In genomic region chr18:23689031-23689615, GRCh38 we compare ENCODE assay signal across 8 cellular contexts. TPM values are rescaled to one million over a fixed set of nuclear protein-coding genes. Genes with fewer than 3 reads are reported as not detected.
DNase-seq lines count a peak whose midpoint lies in the region; ATAC-seq and TF ChIP-seq lines count a peak whose summit lies in the region.

LAMA3 (plus strand) TSS chr18:23689453; CDS start chr18:23689684, 231 bp downstream.

- no peaks in the 10 kb centered on the region for H3K36me3 ChIP-seq in lung (ENCODE audit: control insufficient read depth in 2 of 2, insufficient read depth in 2 of 2, low read length in 2 of 2)

- H3K27ac ChIP-seq in lung (ENCODE audit: low read depth in 1 of 2, low read length in 1 of 2): peak within 1 kb of the TSS in 1 of 2 donors; percentile 63

- peak; percentile 45 for DNase-seq in M059J (ENCODE audit: low read depth)
- peak; percentile 35 for DNase-seq in activated CD4-positive, CD25-positive, alpha-beta regulatory T cell treated with anti-CD3 and anti-CD28 coated beads, Interleukin-2, amount 50 U/mL, for 72 hours
- DNase-seq in ecto neural progenitor cell (ENCODE audit: low spot score): peak; percentile 45
- DNase-seq in lung (ENCODE audit: low spot score): peak; percentile 73
- peak; percentile 29 for DNase-seq in stimulated activated naive CD8-positive, alpha-beta T cell treated with anti-CD3 and anti-CD28 coated beads, Interleukin-15, Interleukin-2, amounts not matched to agents 100 U/mL and 50 U/mL, for 24 hours
- no peak for DNase-seq in occipital lobe (lab: John Stamatoyannopoulos, UW)
- no peak for DNase-seq in foreskin melanocyte

- H3K9me3 ChIP-seq in lung (ENCODE audit: control insufficient read depth in 2 of 2, insufficient read depth in 1 of 2, low read length in 1 of 2): peaks cover 0 to 3% of the 10 kb centered on the region in 2 donors

- H3K4me3 ChIP-seq in lung: peak within 1 kb of the TSS; percentile 50

- TF ChIP-seq CTCF in GM12872 (IDR thresholded peaks at IDR 0.05; ENCODE audit: insufficient read depth, low read depth, low read length) (peak; percentile 24; the same call in 1 of the 3 replicates), lung (IDR thresholded peaks at IDR 0.05; ENCODE audit: control extremely low read depth, extremely low read depth) (no peak)

- peak; percentile 89 for ATAC-seq in lung (ENCODE audit: insufficient read depth, low FRiP score)
- ATAC-seq in stimulated activated naive CD8-positive, alpha-beta T cell treated with anti-CD3 and anti-CD28 coated beads, Interleukin-15, Interleukin-2, amounts not matched to agents 100 U/mL and 50 U/mL, for 24 hours: peak; percentile 68

- H3K4me1 ChIP-seq in lung (ENCODE audit: control insufficient read depth in 2 of 2, insufficient read depth in 2 of 2, low read length in 2 of 2): no peaks in the 10 kb centered on the region

- H3K27me3 ChIP-seq in lung (ENCODE audit: control insufficient read depth, insufficient read depth): no peaks in the 10 kb centered on the region

- WGBS in lung, 2 donors: 1% methylated on average over 45 of the region's 45 CpGs

RNA-seq across cellular contexts. Expression of gene LAMA3, which starts in this region (rescaled TPM):
- 1.8 and 2.4 TPM in 2 replicates for total RNA-seq in M059J (2014; rRNA removed; shearing (Covaris generic))
- total RNA-seq in lung: 100 to 1,000 TPM in 1 of 2 donors, 10 to 100 TPM in 1; 81.0 to 110 TPM
- polyA plus RNA-seq in lung: 10 to 100 TPM; 14.1 to 22.8 TPM
- 1.4 TPM for total RNA-seq in occipital lobe

Comparison
In these comparisons a context has a peak if more than half of its experiments do, and no peak if none do; other contexts are left out.
1. RNA of gene LAMA3 (total RNA-seq): 81.0 to 110 TPM in lung; 1.8 to 2.4 TPM in M059J and 1.4 TPM in occipital lobe (single experiment); every median in the first group is over 10 times any median in the second.
2. DNase-seq: peak in M059J (single experiment), activated CD4-positive, CD25-positive, alpha-beta regulatory T cell treated with anti-CD3 and anti-CD28 coated beads, Interleukin-2, amount 50 U/mL, for 72 hours (single experiment), ecto neural progenitor cell (single experiment), lung (single experiment) and stimulated activated naive CD8-positive, alpha-beta T cell treated with anti-CD3 and anti-CD28 coated beads, Interleukin-15, Interleukin-2, amounts not matched to agents 100 U/mL and 50 U/mL, for 24 hours (single experiment); none in occipital lobe (single experiment) and foreskin melanocyte (single experiment).